Comparison of ENCODE assay signal across 21 cellular contexts in genomic region chr13:99302637-99303505, GRCh38. TPM values are rescaled to one million over a fixed set of nuclear protein-coding genes. Genes with fewer than 3 reads are reported as not detected.
DNase-seq lines count a peak whose midpoint lies in the region; ATAC-seq, FAIRE-seq and TF ChIP-seq lines count a peak whose summit lies in the region.
"Had no signal": no experiment of that assay in that cellular context is flagged by ENCODE, and none has a peak within 500 bp of the region (broad histone marks: within the 10 kb centered on the region; RNA-seq: fewer than 3 reads in every experiment).

No MANE protein-coding gene starts in this region.

- H3K27ac ChIP-seq in naive thymus-derived CD4-positive, alpha-beta T cell (ENCODE audit: low read depth, low read length) = peak overlapping the region; percentile 88
- H3K27ac ChIP-seq in vagina = no peak overlapping the region
- H3K27ac ChIP-seq: A549, body of pancreas, hepatocyte, pancreas, upper lobe of right lung had no signal

- no peak for TF ChIP-seq CTCF in vagina (IDR thresholded peaks at IDR 0.05)

- no peaks in the 10 kb centered on the region for H3K9me3 ChIP-seq in naive thymus-derived CD4-positive, alpha-beta T cell (ENCODE audit: control insufficient read depth in 2 of 3, low read length in 3 of 3)
- no peaks in the 10 kb centered on the region for H3K9me3 ChIP-seq in vagina
- H3K9me3 ChIP-seq: A549, body of pancreas, mucosa of descending colon, pancreas, upper lobe of right lung had no signal

- peak overlapping the region; percentile 77 for H3K4me3 Mint-ChIP-seq in activated CD4-positive, alpha-beta T cell treated with anti-CD3 and anti-CD28 coated beads, Interleukin-2, amount 10 ng/mL, durations not matched to agents 7 days and 5 days
- peak overlapping the region; percentile 97 for H3K4me3 Mint-ChIP-seq in activated T-helper 17 cell treated with anti-CD3 and anti-CD28 coated beads, Interleukin-2, amount 50 U/mL, for 72 hours
- peak overlapping the region; percentile 89 to 100 (median 94) for H3K4me3 Mint-ChIP-seq in naive thymus-derived CD4-positive, alpha-beta T cell

- no peaks in the 10 kb centered on the region for H3K27me3 ChIP-seq in naive thymus-derived CD4-positive, alpha-beta T cell (ENCODE audit: control insufficient read depth in 2 of 2, insufficient read depth in 2 of 2, low read length in 2 of 2)
- no peaks in the 10 kb centered on the region for H3K27me3 ChIP-seq in vagina
- H3K27me3 ChIP-seq: body of pancreas, hepatocyte, pancreas, upper lobe of right lung had no signal

- peak overlapping the region; percentile 89 for H3K4me3 ChIP-seq in naive thymus-derived CD4-positive, alpha-beta T cell (ENCODE audit: low read length)
- H3K4me3 ChIP-seq in vagina = no peak overlapping the region
- H3K4me3 ChIP-seq: A549, body of pancreas, hepatocyte, mucosa of descending colon, pancreas had no signal

- H3K4me1 ChIP-seq in naive thymus-derived CD4-positive, alpha-beta T cell (ENCODE audit: control insufficient read depth in 2 of 2, insufficient read depth in 2 of 2, low read length in 2 of 2) = peaks cover 52 to 56% of the 10 kb centered on the region in 2 donors
- peaks cover 4% of the 10 kb centered on the region for H3K4me1 ChIP-seq in vagina
- H3K4me1 ChIP-seq: pancreas had no signal

- no peaks in the 10 kb centered on the region for H3K27me3 Mint-ChIP-seq in activated CD4-positive, alpha-beta T cell treated with anti-CD3 and anti-CD28 coated beads, Interleukin-2, amount 10 ng/mL, durations not matched to agents 7 days and 5 days
- no peaks in the 10 kb centered on the region for H3K27me3 Mint-ChIP-seq in activated T-helper 17 cell treated with anti-CD3 and anti-CD28 coated beads, Interleukin-2, amount 50 U/mL, for 72 hours
- H3K27me3 Mint-ChIP-seq in naive thymus-derived CD4-positive, alpha-beta T cell = no peaks in the 10 kb centered on the region

- intact Hi-C loops in naive thymus-derived CD4-positive, alpha-beta T cell (cut with micrococcal nuclease) = loop anchor here in 1 of 2 donors (5.0 to 10.0 kb wide), 2 partner anchors 34 to 302 kb away; partner anchors contain the start of gene CLYBL
- intact Hi-C loops in vagina (cut with DNase I) = no loop called here

- peak; percentile 84 for FAIRE-seq in GM12892 (lab: Jason Lieb, UNC)
- FAIRE-seq: A549, pancreas had no signal

- POLR2A ChIA-PET in activated CD4-positive, alpha-beta T cell treated with anti-CD3 and anti-CD28 coated beads, Interleukin-2, amount 10 ng/mL, durations not matched to agents 7 days and 5 days (lab: Charles Lee) = interaction anchor here (0.6 kb wide), 1 partner anchor 80 kb away, joined by 3 read pairs; no protein-coding TSS in a partner anchor
- POLR2A ChIA-PET in naive thymus-derived CD4-positive, alpha-beta T cell (lab: Charles Lee) = interaction anchor here (0.6 to 14.3 kb wide), 23 partner anchors 10 to 426 kb away, joined by 3 to 364 read pairs (median 5); no protein-coding TSS in a partner anchor

- no peak for DNase-seq in activated CD4-positive, alpha-beta T cell treated with anti-CD3 and anti-CD28 coated beads, Interleukin-2, amount 10 ng/mL, durations not matched to agents 7 days and 5 days
- no peak for DNase-seq in activated CD4-positive, alpha-beta T cell treated with anti-CD3 and anti-CD28 coated beads for 48 hours
- DNase-seq in GM12892 (ENCODE audit: insufficient read length) = no peak
- DNase-seq in naive thymus-derived CD4-positive, alpha-beta T cell = no peak
- DNase-seq in NCI-H2171 (lab: John Stamatoyannopoulos, UW) = no peak
- DNase-seq in vagina (ENCODE audit: extremely low spot score in 2 of 2) = no peak
- DNase-seq: dermis blood vessel endothelial cell, EL, IMR-90, NCI-H774 had no signal

- CTCF ChIA-PET in activated CD4-positive, alpha-beta T cell treated with anti-CD3 and anti-CD28 coated beads, Interleukin-2, amount 10 ng/mL, durations not matched to agents 7 days and 5 days (lab: Charles Lee) = interaction anchor here (0.8 to 2.8 kb wide), 8 partner anchors 10 to 134 kb away, joined by 3 to 11 read pairs (median 5); no protein-coding TSS in a partner anchor
- CTCF ChIA-PET in naive thymus-derived CD4-positive, alpha-beta T cell (lab: Charles Lee) = interaction anchor here (0.5 to 6.2 kb wide), 13 partner anchors 9 to 251 kb away, joined by 3 to 39 read pairs (median 4); no protein-coding TSS in a partner anchor

- H3K4me1 Mint-ChIP-seq in activated CD4-positive, alpha-beta T cell treated with anti-CD3 and anti-CD28 coated beads, Interleukin-2, amount 10 ng/mL, durations not matched to agents 7 days and 5 days = peaks cover 76% of the 10 kb centered on the region
- peaks cover 44% of the 10 kb centered on the region for H3K4me1 Mint-ChIP-seq in activated T-helper 17 cell treated with anti-CD3 and anti-CD28 coated beads, Interleukin-2, amount 50 U/mL, for 72 hours
- peaks cover 52 to 80% (median 71%) of the 10 kb centered on the region in 7 donors for H3K4me1 Mint-ChIP-seq in naive thymus-derived CD4-positive, alpha-beta T cell

- H3K36me3 Mint-ChIP-seq in activated CD4-positive, alpha-beta T cell treated with anti-CD3 and anti-CD28 coated beads, Interleukin-2, amount 10 ng/mL, durations not matched to agents 7 days and 5 days (ENCODE audit: low read depth) = peaks cover 54% of the 10 kb centered on the region
- H3K36me3 Mint-ChIP-seq in activated T-helper 17 cell treated with anti-CD3 and anti-CD28 coated beads, Interleukin-2, amount 50 U/mL, for 72 hours (ENCODE audit: low read depth) = peaks cover 96% of the 10 kb centered on the region
- peaks cover 12 to 37% (median 31%) of the 10 kb centered on the region in 5 donors for H3K36me3 Mint-ChIP-seq in naive thymus-derived CD4-positive, alpha-beta T cell

- peak overlapping the region; percentile 91 for H3K27ac Mint-ChIP-seq in activated CD4-positive, alpha-beta T cell treated with anti-CD3 and anti-CD28 coated beads, Interleukin-2, amount 10 ng/mL, durations not matched to agents 7 days and 5 days
- H3K27ac Mint-ChIP-seq in activated T-helper 17 cell treated with anti-CD3 and anti-CD28 coated beads, Interleukin-2, amount 50 U/mL, for 72 hours = peak overlapping the region; percentile 97
- H3K27ac Mint-ChIP-seq in naive thymus-derived CD4-positive, alpha-beta T cell = peak overlapping the region; percentile 88 to 99 (median 93)

- TF ChIP-seq POLR2A in GM12892 (IDR thresholded peaks at IDR 0.05; ENCODE audit: low read depth, low read length) (peak; percentile 35; the same call in 1 of the 2 replicates), vagina (IDR thresholded peaks at IDR 0.05) (no peak)

- peaks cover 0 to 16% (median 0%) of the 10 kb centered on the region in 3 experiments for H3K36me3 ChIP-seq in naive thymus-derived CD4-positive, alpha-beta T cell (ENCODE audit: control insufficient read depth in 2 of 3, insufficient read depth in 3 of 3, low read length in 3 of 3)
- H3K36me3 ChIP-seq in vagina = no peaks in the 10 kb centered on the region
- H3K36me3 ChIP-seq: pancreas, upper lobe of right lung had no signal

- ATAC-seq in activated T-helper 17 cell treated with anti-CD3 and anti-CD28 coated beads, Interleukin-2, amount 50 U/mL, for 72 hours (replicated peaks) = no peak
- ATAC-seq in naive thymus-derived CD4-positive, alpha-beta T cell = no peak
- no peak for ATAC-seq in GM19463 (IDR thresholded peaks at IDR 0.05; ENCODE audit: unreplicated experiment)
- ATAC-seq: A549, body of pancreas had no signal

- no peaks in the 10 kb centered on the region for H3K9me3 Mint-ChIP-seq in activated CD4-positive, alpha-beta T cell treated with anti-CD3 and anti-CD28 coated beads, Interleukin-2, amount 10 ng/mL, durations not matched to agents 7 days and 5 days
- H3K9me3 Mint-ChIP-seq in activated T-helper 17 cell treated with anti-CD3 and anti-CD28 coated beads, Interleukin-2, amount 50 U/mL, for 72 hours = no peaks in the 10 kb centered on the region
- peaks cover 0 to 2% (median 0%) of the 10 kb centered on the region in 11 donors for H3K9me3 Mint-ChIP-seq in naive thymus-derived CD4-positive, alpha-beta T cell

RNA-seq across cellular contexts. Expression of gene GPR183, which starts 4.3 kb away (rescaled TPM):
- 10 to 100 TPM; 41.4 to 45.1 TPM for total RNA-seq in activated CD4-positive, alpha-beta T cell treated with anti-CD3 and anti-CD28 coated beads, Interleukin-2, amount 10 ng/mL, durations not matched to agents 7 days and 5 days
- polyA plus RNA-seq in GM12892 (2012; ENCODE audit: missing spikeins) = 100 TPM
- 10 to 100 TPM; 92.4 to 95.1 TPM for total RNA-seq in activated T-helper 17 cell treated with anti-CD3 and anti-CD28 coated beads, Interleukin-2, amount 50 U/mL, for 72 hours
- total RNA-seq in naive thymus-derived CD4-positive, alpha-beta T cell = 100 to 1,000 TPM in 4 of 5 experiments, 10 to 100 TPM in 1; 26.8 to 231 (median 112) TPM
- polyA plus RNA-seq in naive thymus-derived CD4-positive, alpha-beta T cell = 100 to 1,000 TPM; 234 to 241 TPM
- 12.0 TPM for total RNA-seq in vagina
- total RNA-seq: fibroblast of lung had no signal
- polyA plus RNA-seq: A549 had no signal

RNA-seq across cellular contexts. Expression of gene GPR18, which starts 44.7 kb away (rescaled TPM):
- 10 to 100 TPM; 19.7 to 25.4 TPM for total RNA-seq in activated CD4-positive, alpha-beta T cell treated with anti-CD3 and anti-CD28 coated beads, Interleukin-2, amount 10 ng/mL, durations not matched to agents 7 days and 5 days
- 0.76 TPM for polyA plus RNA-seq in GM12892 (2012; ENCODE audit: missing spikeins)
- 10 to 100 TPM in 1 of 2 donors, 1 to 10 TPM in 1; 8.7 to 10.1 TPM for total RNA-seq in activated T-helper 17 cell treated with anti-CD3 and anti-CD28 coated beads, Interleukin-2, amount 50 U/mL, for 72 hours
- 10 to 100 TPM; 11.5 to 40.4 (median 21.1) TPM for total RNA-seq in naive thymus-derived CD4-positive, alpha-beta T cell
- 10 to 100 TPM; 27.9 to 35.9 TPM for polyA plus RNA-seq in naive thymus-derived CD4-positive, alpha-beta T cell
- not detected for total RNA-seq in vagina
- total RNA-seq: body of pancreas, dermis blood vessel endothelial cell, fibroblast of lung, hepatocyte, IMR-90, left cardiac atrium, RPMI7951 had no signal
- polyA plus RNA-seq: A549, fibroblast of lung, hepatocyte, IMR-90 had no signal
